Comparison of ENCODE assay signal across 13 cellular contexts in the genomic region with DNA sequence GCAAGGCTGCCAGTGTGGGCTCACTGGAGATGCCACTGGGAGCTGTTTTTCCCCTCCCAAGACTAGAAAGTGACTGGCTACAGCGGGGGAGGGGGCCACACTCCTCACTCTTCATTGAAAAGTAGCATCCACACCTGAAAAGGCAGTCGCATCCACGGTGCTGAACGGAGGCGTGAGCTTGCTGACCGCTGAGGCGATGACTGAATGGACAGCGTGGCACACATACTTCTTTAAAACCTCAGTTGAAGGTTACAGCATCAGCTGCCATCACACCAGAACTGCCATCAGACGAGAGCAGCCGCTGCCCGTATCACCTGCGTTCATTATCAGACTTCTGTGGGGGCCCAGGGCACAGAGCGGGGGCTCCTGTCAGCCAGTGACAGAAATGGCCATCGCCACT.
DNase-seq lines count a peak whose midpoint lies in the region; ATAC-seq and TF ChIP-seq lines count a peak whose summit lies in the region.
"Had no signal": no experiment of that assay in that cellular context is flagged by ENCODE, and none has a peak within 500 bp of the region (broad histone marks: within the 10 kb centered on the region; RNA-seq: fewer than 3 reads in every experiment).

No MANE protein-coding gene starts in this region.

- ATAC-seq in Right ventricle myocardium superior (ENCODE audit: poor library complexity) (no peak), DND-41 (ENCODE audit: insufficient read depth, low read depth) (no peak), HG02840 (IDR thresholded peaks at IDR 0.05; ENCODE audit: low FRiP score, unreplicated experiment) (no peak)

- H3K36me3 ChIP-seq in DND-41 (ENCODE audit: insufficient read depth, low read length): peaks cover 50% of the 10 kb centered on the region
- H3K36me3 ChIP-seq in spleen: no peaks in the 10 kb centered on the region
- no peaks in the 10 kb centered on the region for H3K36me3 ChIP-seq in mesenchymal stem cell (ENCODE audit: control insufficient read depth in 1 of 2, insufficient read depth in 2 of 2, low read depth in 1 of 2, low read length in 2 of 2)

- DNase-seq in cardiac septum (ENCODE audit: low spot score) (peak; percentile 57), Right ventricle myocardium superior (no peak), DND-41 (no peak), neural crest cell (ENCODE audit: low read depth, low spot score) (no peak), spleen (peak; percentile 58), C1 segment of cervical spinal cord (lab: John Stamatoyannopoulos, UW) (no peak), mesenchymal stem cell (no peak)
- DNase-seq: ACHN; CD4-positive, CD25-positive, alpha-beta regulatory T cell; DMS53; HCEC 1CT had no signal

- H3K4me1 ChIP-seq in DND-41 (ENCODE audit: insufficient read depth, low read length): peaks cover 86% of the 10 kb centered on the region
- H3K4me1 ChIP-seq in spleen: peaks cover 0 to 25% (median 2%) of the 10 kb centered on the region in 6 donors
- H3K4me1 ChIP-seq in mesenchymal stem cell (ENCODE audit: control insufficient read depth, insufficient read depth, low read depth, low read length): no peaks in the 10 kb centered on the region

- peaks cover 8% of the 10 kb centered on the region for H3K36me3 Mint-ChIP-seq in neural crest cell (ENCODE audit: low read depth)
- H3K36me3 Mint-ChIP-seq: CD4-positive, CD25-positive, alpha-beta regulatory T cell had no signal

- H4K91ac ChIP-seq in mesenchymal stem cell (ENCODE audit: low read length): no peak overlapping the region

- H3K4me2 ChIP-seq in DND-41 (ENCODE audit: insufficient read depth, low read length) (no peak overlapping the region; the same call in 1 of the 2 replicates), mesenchymal stem cell (ENCODE audit: low read length, poor library complexity, severe bottlenecking) (no peak overlapping the region)

- H3K79me1 ChIP-seq in mesenchymal stem cell (replicated peaks; ENCODE audit: low read length, poor library complexity, severe bottlenecking): no peaks in the 10 kb centered on the region

- H2AFZ ChIP-seq in DND-41 (ENCODE audit: low read depth, low read length) (no peak overlapping the region), mesenchymal stem cell (ENCODE audit: low read depth, low read length) (no peak overlapping the region)

- intact Hi-C loops in cardiac septum (cut with DNase I): no loop called here
- intact Hi-C loops in Right ventricle myocardium superior (cut with DNase I): no loop called here
- intact Hi-C loops in spleen (cut with DNase I; ENCODE audit: low total_unique reads): no loop called here

- H3K4ac ChIP-seq in mesenchymal stem cell (ENCODE audit: low read depth in 1 of 2, low read length in 2 of 2): no peak overlapping the region

- peak overlapping the region; percentile 71 for H3K27ac Mint-ChIP-seq in neural crest cell (ENCODE audit: unreplicated experiment)
- H3K27ac Mint-ChIP-seq: CD4-positive, CD25-positive, alpha-beta regulatory T cell; IgD-negative memory B cell had no signal

- no peak overlapping the region for H2BK5ac ChIP-seq in mesenchymal stem cell (ENCODE audit: low read depth, low read length, poor library complexity, severe bottlenecking)

- no peaks in the 10 kb centered on the region for H3K9me3 Mint-ChIP-seq in neural crest cell

- H2BK12ac ChIP-seq in mesenchymal stem cell (ENCODE audit: low read length in 2 of 2): no peak overlapping the region

- H3K79me2 ChIP-seq in DND-41 (ENCODE audit: insufficient read depth, low read length): peaks cover 90% of the 10 kb centered on the region

- no peak overlapping the region for H3K14ac ChIP-seq in mesenchymal stem cell (ENCODE audit: low read length in 2 of 2)

- no peak overlapping the region for H2BK15ac ChIP-seq in mesenchymal stem cell (ENCODE audit: low read depth, poor library complexity, severe bottlenecking)

- H3K9ac ChIP-seq in DND-41 (ENCODE audit: low read depth, low read length) (peak overlapping the region; percentile 25), mesenchymal stem cell (ENCODE audit: low read length) (no peak overlapping the region)

- no peak overlapping the region for H2BK120ac ChIP-seq in mesenchymal stem cell (ENCODE audit: low read depth, low read length)

- no peaks in the 10 kb centered on the region for H3K27me3 Mint-ChIP-seq in neural crest cell (ENCODE audit: low read depth)

- H3K27ac ChIP-seq in DND-41 (ENCODE audit: low read length) (peak overlapping the region; percentile 89), spleen (no peak overlapping the region), mesenchymal stem cell (ENCODE audit: low read length, poor library complexity, severe bottlenecking) (no peak overlapping the region)

- no peak for TF ChIP-seq POLR2A in spleen (IDR thresholded peaks at IDR 0.05)

- 82 to 96% (median 84%) methylated on average over 14 of the region's 14 CpGs for WGBS in spleen, 5 donors
- WGBS in mesenchymal stem cell: 83% methylated on average over 14 of the region's 14 CpGs

- TF ChIP-seq CTCF in DND-41 (IDR thresholded peaks at IDR 0.05; ENCODE audit: borderline replicate concordance, extremely low read depth, low read length, poor library complexity, severe bottlenecking) (no peak), neural crest cell (conservative IDR thresholded peaks at IDR 0.05) (no peak), spleen (IDR thresholded peaks at IDR 0.05 in 8 of 11, conservative IDR thresholded peaks at IDR 0.05 in 3 of 11) (no peak)

- H3K23ac ChIP-seq in mesenchymal stem cell (ENCODE audit: low read length in 2 of 2): no peak overlapping the region

- peaks cover 38% of the 10 kb centered on the region for H3K4me1 Mint-ChIP-seq in neural crest cell

- H3K27me3 ChIP-seq in DND-41 (ENCODE audit: insufficient read depth, low read length, poor library complexity) (no peaks in the 10 kb centered on the region), spleen (replicated peaks in 1 of 7) (peaks cover 0 to 32% (median 0%) of the 10 kb centered on the region in 7 donors), mesenchymal stem cell (ENCODE audit: control insufficient read depth in 1 of 2, insufficient read depth in 1 of 2, low read length in 2 of 2) (peaks cover 0 to under 1% of the 10 kb centered on the region in 2 experiments)

- peaks cover 5% of the 10 kb centered on the region; the same call in 1 of the 2 replicates for H4K20me1 ChIP-seq in DND-41 (ENCODE audit: insufficient read depth, low read length)

- no peak overlapping the region for H3K4me3 ChIP-seq in DND-41 (ENCODE audit: low read depth in 1 of 2, low read length in 2 of 2)
- no peak overlapping the region for H3K4me3 ChIP-seq in spleen
- no peak overlapping the region for H3K4me3 ChIP-seq in mesenchymal stem cell (ENCODE audit: insufficient read depth in 1 of 2, low read depth in 1 of 2, low read length in 2 of 2)

- H4K8ac ChIP-seq in mesenchymal stem cell (ENCODE audit: low read length): no peak overlapping the region

- no peak overlapping the region for H3K4me3 Mint-ChIP-seq in neural crest cell
- H3K4me3 Mint-ChIP-seq: CD4-positive, CD25-positive, alpha-beta regulatory T cell; IgD-negative memory B cell had no signal

- H2AK5ac ChIP-seq in mesenchymal stem cell (ENCODE audit: low read length, severe bottlenecking): no peak overlapping the region

- no peaks in the 10 kb centered on the region for H3K9me3 ChIP-seq in DND-41 (ENCODE audit: insufficient read depth, low read length, severe bottlenecking)
- peaks cover 0 to 3% (median 0%) of the 10 kb centered on the region in 8 donors for H3K9me3 ChIP-seq in spleen
- no peaks in the 10 kb centered on the region for H3K9me3 ChIP-seq in mesenchymal stem cell (ENCODE audit: control insufficient read depth, low read length)

- no peak overlapping the region for H3K18ac ChIP-seq in mesenchymal stem cell (ENCODE audit: low read depth in 1 of 2, low read length in 2 of 2)

Comparison
In these comparisons a context has a peak if more than half of its experiments do, and no peak if none do; other contexts are left out.
1. DNase-seq: peak in cardiac septum (single experiment) and spleen (single experiment); none in Right ventricle myocardium superior (single experiment), DND-41 (single experiment), neural crest cell (single experiment), C1 segment of cervical spinal cord (0 of 14) and mesenchymal stem cell (single experiment).